Comparison of ENCODE assay signal across 1 cellular context in genomic region chr10:71246591-71247143, GRCh38.
TF ChIP-seq lines count a peak whose summit lies in the region.

No MANE protein-coding gene starts in this region.

TF ChIP-seq in HepG2, 621 proteins besides CTCF, POLR2A, EP300 and RAD21:
- TF ChIP-seq, protein P1, sequence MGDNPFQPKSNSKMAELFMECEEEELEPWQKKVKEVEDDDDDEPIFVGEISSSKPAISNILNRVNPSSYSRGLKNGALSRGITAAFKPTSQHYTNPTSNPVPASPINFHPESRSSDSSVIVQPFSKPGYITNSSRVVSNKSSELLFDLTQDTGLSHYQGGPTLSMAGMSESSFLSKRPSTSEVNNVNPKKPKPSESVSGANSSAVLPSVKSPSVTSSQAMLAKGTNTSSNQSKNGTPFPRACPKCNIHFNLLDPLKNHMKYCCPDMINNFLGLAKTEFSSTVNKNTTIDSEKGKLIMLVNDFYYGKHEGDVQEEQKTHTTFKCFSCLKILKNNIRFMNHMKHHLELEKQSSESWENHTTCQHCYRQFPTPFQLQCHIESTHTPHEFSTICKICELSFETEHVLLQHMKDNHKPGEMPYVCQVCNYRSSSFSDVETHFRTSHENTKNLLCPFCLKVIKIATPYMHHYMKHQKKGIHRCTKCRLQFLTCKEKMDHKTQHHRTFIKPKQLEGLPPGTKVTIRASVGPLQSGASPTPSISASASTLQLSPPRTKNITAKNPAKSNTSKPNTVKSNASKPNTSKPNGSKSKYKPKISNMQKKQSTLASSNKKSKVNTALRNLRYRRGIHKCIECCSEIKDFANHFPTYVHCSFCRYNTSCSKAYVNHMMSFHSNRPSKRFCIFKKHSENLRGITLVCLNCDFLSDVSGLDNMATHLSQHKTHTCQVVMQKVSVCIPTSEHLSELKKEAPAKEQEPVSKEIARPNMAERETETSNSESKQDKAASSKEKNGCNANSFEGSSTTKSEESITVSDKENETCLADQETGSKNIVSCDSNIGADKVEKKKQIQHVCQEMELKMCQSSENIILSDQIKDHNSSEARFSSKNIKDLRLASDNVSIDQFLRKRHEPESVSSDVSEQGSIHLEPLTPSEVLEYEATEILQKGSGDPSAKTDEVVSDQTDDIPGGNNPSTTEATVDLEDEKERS (CRISPR knock-in tag; IDR thresholded peaks at IDR 0.05): no peak
- no peak for TF ChIP-seq ZNF710 (CRISPR knock-in tag; IDR thresholded peaks at IDR 0.05; ENCODE audit: borderline replicate concordance)
- TF ChIP-seq ZNF556 (CRISPR knock-in tag; IDR thresholded peaks at IDR 0.05; ENCODE audit: borderline replicate concordance): no peak
- TF ChIP-seq ZNF235 (CRISPR knock-in tag; IDR thresholded peaks at IDR 0.05; ENCODE audit: borderline replicate concordance): no peak
- TF ChIP-seq ZNF564 (CRISPR knock-in tag; IDR thresholded peaks at IDR 0.05): no peak
- no peak for TF ChIP-seq BATF2 (CRISPR knock-in tag; IDR thresholded peaks at IDR 0.05)
- no peak for TF ChIP-seq TCF7L2 (IDR thresholded peaks at IDR 0.05; ENCODE audit: low read depth, low read length)
- TF ChIP-seq, protein P2, sequence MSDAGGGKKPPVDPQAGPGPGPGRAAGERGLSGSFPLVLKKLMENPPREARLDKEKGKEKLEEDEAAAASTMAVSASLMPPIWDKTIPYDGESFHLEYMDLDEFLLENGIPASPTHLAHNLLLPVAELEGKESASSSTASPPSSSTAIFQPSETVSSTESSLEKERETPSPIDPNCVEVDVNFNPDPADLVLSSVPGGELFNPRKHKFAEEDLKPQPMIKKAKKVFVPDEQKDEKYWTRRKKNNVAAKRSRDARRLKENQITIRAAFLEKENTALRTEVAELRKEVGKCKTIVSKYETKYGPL (CRISPR knock-in tag; IDR thresholded peaks at IDR 0.05): no peak
- TF ChIP-seq ZSCAN29 (CRISPR knock-in tag; conservative IDR thresholded peaks at IDR 0.05): no peak
- TF ChIP-seq ZNF572 (CRISPR knock-in tag; IDR thresholded peaks at IDR 0.05): no peak
- TF ChIP-seq TEAD2 (CRISPR knock-in tag; IDR thresholded peaks at IDR 0.05): no peak
- no peak for TF ChIP-seq MLX (CRISPR knock-in tag; IDR thresholded peaks at IDR 0.05)
- TF ChIP-seq, protein P3, sequence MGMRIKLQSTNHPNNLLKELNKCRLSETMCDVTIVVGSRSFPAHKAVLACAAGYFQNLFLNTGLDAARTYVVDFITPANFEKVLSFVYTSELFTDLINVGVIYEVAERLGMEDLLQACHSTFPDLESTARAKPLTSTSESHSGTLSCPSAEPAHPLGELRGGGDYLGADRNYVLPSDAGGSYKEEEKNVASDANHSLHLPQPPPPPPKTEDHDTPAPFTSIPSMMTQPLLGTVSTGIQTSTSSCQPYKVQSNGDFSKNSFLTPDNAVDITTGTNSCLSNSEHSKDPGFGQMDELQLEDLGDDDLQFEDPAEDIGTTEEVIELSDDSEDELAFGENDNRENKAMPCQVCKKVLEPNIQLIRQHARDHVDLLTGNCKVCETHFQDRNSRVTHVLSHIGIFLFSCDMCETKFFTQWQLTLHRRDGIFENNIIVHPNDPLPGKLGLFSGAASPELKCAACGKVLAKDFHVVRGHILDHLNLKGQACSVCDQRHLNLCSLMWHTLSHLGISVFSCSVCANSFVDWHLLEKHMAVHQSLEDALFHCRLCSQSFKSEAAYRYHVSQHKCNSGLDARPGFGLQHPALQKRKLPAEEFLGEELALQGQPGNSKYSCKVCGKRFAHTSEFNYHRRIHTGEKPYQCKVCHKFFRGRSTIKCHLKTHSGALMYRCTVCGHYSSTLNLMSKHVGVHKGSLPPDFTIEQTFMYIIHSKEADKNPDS (CRISPR knock-in tag; IDR thresholded peaks at IDR 0.05): no peak
- no peak for TF ChIP-seq ARID3A (IDR thresholded peaks at IDR 0.05; ENCODE audit: low read depth, low read length)
- no peak for TF ChIP-seq JUNB (CRISPR knock-in tag; IDR thresholded peaks at IDR 0.05; ENCODE audit: borderline replicate concordance)
- no peak for TF ChIP-seq MYPOP (CRISPR knock-in tag; IDR thresholded peaks at IDR 0.05)
